ENCODE assay signal across 24 cellular contexts in genomic region chr11:86265194-86265593, GRCh38. TPM values are rescaled to one million over a fixed set of nuclear protein-coding genes. Genes with fewer than 3 reads are reported as not detected.
DNase-seq lines count a peak whose midpoint lies in the region; ATAC-seq, FAIRE-seq and TF ChIP-seq lines count a peak whose summit lies in the region.
"Had no signal": no experiment of that assay in that cellular context is flagged by ENCODE, and none has a peak within 500 bp of the region (broad histone marks: within the 10 kb centered on the region; RNA-seq: fewer than 3 reads in every experiment).

No MANE protein-coding gene starts in this region.

- SMC1A ChIA-PET in GM12878 (lab: Charles Lee; ENCODE audit: uncharacterized antibody, unreplicated experiment): interaction anchor here (0.5 to 2.1 kb wide), 12 partner anchors 12 to 259 kb away, joined by 3 to 9 read pairs (median 3); partner anchors contain the start of gene EED

- BruUV-seq in GM12878 (replicated peaks; lab: Mats Ljungman, UMichigan): no TSS peak

- POLR2A ChIA-PET in activated CD4-positive, alpha-beta T cell treated with anti-CD3 and anti-CD28 coated beads for 36 hours (lab: Charles Lee): no interaction called here
- POLR2A ChIA-PET in GM12878 (lab: Charles Lee): no interaction called here

- CTCF ChIA-PET in activated CD4-positive, alpha-beta T cell treated with anti-CD3 and anti-CD28 coated beads for 36 hours (lab: Charles Lee): interaction anchor here (0.7 to 1.6 kb wide), 2 partner anchors 10 to 71 kb away, joined by 3 to 4 read pairs; no protein-coding TSS in a partner anchor
- CTCF ChIA-PET in GM12878 (lab: Yijun Ruan, JAX): interaction anchor here (1.0 to 1.2 kb wide), 3 partner anchors 10 to 47 kb away, joined by 3 read pairs; no protein-coding TSS in a partner anchor

- H2AFZ ChIP-seq in GM12878 (ENCODE audit: control insufficient read depth, low read depth, low read length): no peak overlapping the region
- H2AFZ ChIP-seq: GM23338 had no signal

- in situ Hi-C loops in GM12878 (cut with MboI): no loop called here

- peaks cover 61% of the 10 kb centered on the region for H3K36me3 Mint-ChIP-seq in activated CD4-positive, alpha-beta T cell treated with anti-CD3 and anti-CD28 coated beads for 36 hours (ENCODE audit: low read depth)
- H3K36me3 Mint-ChIP-seq in activated T-cell treated with anti-CD3 and anti-CD28 coated beads, Interleukin-2, amount 50 U/mL, for 24 hours (ENCODE audit: low read depth): peaks cover 94% of the 10 kb centered on the region

- no peaks in the 10 kb centered on the region for H3K9me3 Mint-ChIP-seq in activated CD4-positive, alpha-beta T cell treated with anti-CD3 and anti-CD28 coated beads for 36 hours (ENCODE audit: low read depth)
- no peaks in the 10 kb centered on the region for H3K9me3 Mint-ChIP-seq in activated T-cell treated with anti-CD3 and anti-CD28 coated beads, Interleukin-2, amount 50 U/mL, for 24 hours
- H3K9me3 Mint-ChIP-seq: CD8-positive, alpha-beta T cell; GM23338; H9 had no signal

- H3K9ac ChIP-seq in GM12878 (ENCODE audit: control insufficient read depth, insufficient read depth, low read length): no peak overlapping the region
- H3K9ac ChIP-seq: BLaER1 had no signal

- no peak overlapping the region for H3K27ac Mint-ChIP-seq in activated CD4-positive, alpha-beta T cell treated with anti-CD3 and anti-CD28 coated beads for 36 hours
- H3K27ac Mint-ChIP-seq in activated T-cell treated with anti-CD3 and anti-CD28 coated beads, Interleukin-2, amount 50 U/mL, for 24 hours: peak overlapping the region; percentile 27
- H3K27ac Mint-ChIP-seq: B cell; CD4-positive, CD25-positive, alpha-beta regulatory T cell; CD8-positive, alpha-beta T cell; GM23338; H9 had no signal

- H3K36me3 ChIP-seq in GM12878 (ENCODE audit: control insufficient read depth in 2 of 2, insufficient read depth in 2 of 2, low read length in 1 of 2): peaks cover 9 to 28% of the 10 kb centered on the region in 2 experiments

- no peak for TF ChIP-seq POLR2A in GM12878 (IDR thresholded peaks at IDR 0.05; ENCODE audit: low read depth, low read length)

- no peaks in the 10 kb centered on the region for H4K20me1 ChIP-seq in GM12878 (ENCODE audit: control insufficient read depth, insufficient read depth)
- H4K20me1 ChIP-seq: BLaER1 had no signal

- H3K9me3 ChIP-seq in GM12878 (replicated peaks; ENCODE audit: control insufficient read depth, insufficient read depth, low read length): peaks cover 2% of the 10 kb centered on the region; the same call in 1 of the 3 replicates
- no peaks in the 10 kb centered on the region for H3K9me3 ChIP-seq in right cardiac atrium (ENCODE audit: control insufficient read depth, low read length)
- H3K9me3 ChIP-seq: Caco-2 had no signal

- no peaks in the 10 kb centered on the region for H3K4me1 ChIP-seq in GM12878 (ENCODE audit: control insufficient read depth, insufficient read depth, low read length)
- H3K4me1 ChIP-seq in right cardiac atrium (ENCODE audit: control insufficient read depth, insufficient read depth, low read length): no peaks in the 10 kb centered on the region
- H3K4me1 ChIP-seq: BLaER1, Caco-2 had no signal

- H3K27me3 ChIP-seq in GM12878 (replicated peaks in 1 of 2; ENCODE audit: control insufficient read depth in 2 of 2, insufficient read depth in 2 of 2, low read length in 1 of 2) (no peaks in the 10 kb centered on the region), right cardiac atrium (ENCODE audit: control insufficient read depth, insufficient read depth) (no peaks in the 10 kb centered on the region)
- H3K27me3 ChIP-seq: BLaER1 had no signal

- H3K4me2 ChIP-seq in GM12878 (ENCODE audit: control insufficient read depth, insufficient read depth): no peak overlapping the region
- H3K4me2 ChIP-seq: BLaER1, GM23338 had no signal

- no peak overlapping the region for H3K4me3 Mint-ChIP-seq in activated CD4-positive, alpha-beta T cell treated with anti-CD3 and anti-CD28 coated beads for 36 hours
- no peak overlapping the region for H3K4me3 Mint-ChIP-seq in activated T-cell treated with anti-CD3 and anti-CD28 coated beads, Interleukin-2, amount 50 U/mL, for 24 hours
- H3K4me3 Mint-ChIP-seq: B cell; CD4-positive, CD25-positive, alpha-beta regulatory T cell; CD8-positive, alpha-beta T cell; GM23338; H9 had no signal

- FAIRE-seq in D721Med (lab: Jason Lieb, UNC): peak; percentile 21
- FAIRE-seq in GM12878 (lab: Jason Lieb, UNC): no peak
- FAIRE-seq: GM12891, GM18507 had no signal

- TF ChIP-seq EP300 in GM12878 (IDR thresholded peaks at IDR 0.05; ENCODE audit: borderline replicate concordance in 1 of 2, control insufficient read depth in 1 of 2, low read depth in 2 of 2, low read length in 2 of 2): no peak

- no peak for TF ChIP-seq RAD21 in GM12878 (IDR thresholded peaks at IDR 0.05; ENCODE audit: insufficient read depth, low read depth, low read length)

- H3K27ac ChIP-seq in GM12878 (ENCODE audit: control insufficient read depth, insufficient read depth) (no peak overlapping the region), right cardiac atrium (ENCODE audit: low read length) (no peak overlapping the region)
- H3K27ac ChIP-seq: 22Rv1, BLaER1, C4-2B had no signal

- no peak for DNase-seq in activated CD4-positive, alpha-beta T cell treated with anti-CD3 and anti-CD28 coated beads for 36 hours
- DNase-seq in activated CD4-positive, alpha-beta T cell treated with anti-CD3 and anti-CD28 coated beads for 4 hours: no peak
- DNase-seq in activated T-cell treated with anti-CD3 and anti-CD28 coated beads, Interleukin-2, amount 50 U/mL, for 24 hours: no peak
- no peak for DNase-seq in activated T-cell treated with anti-CD3 and anti-CD28 coated beads, Interleukin-2, amount 50 U/mL, for 48 hours
- DNase-seq in D721Med (ENCODE audit: insufficient read length, low spot score) (no peak), GM12878 (ENCODE audit: low read depth, low spot score) (no peak), right cardiac atrium (no peak), cardiac septum (ENCODE audit: low spot score) (no peak)
- DNase-seq: Caco-2; CD4-positive, CD25-positive, alpha-beta regulatory T cell; CD8-positive, alpha-beta T cell; DMS 273 treated with DMSO at 0.1 percent for 48 hours; DMS79; EL; GDM1; H9 had no signal

- no peak overlapping the region for H3K4me3 ChIP-seq in GM12878
- no peak overlapping the region for H3K4me3 ChIP-seq in right cardiac atrium (ENCODE audit: low read length)
- H3K4me3 ChIP-seq: BLaER1, GM23338 had no signal

- H3K4me1 Mint-ChIP-seq in activated CD4-positive, alpha-beta T cell treated with anti-CD3 and anti-CD28 coated beads for 36 hours: peaks cover 39% of the 10 kb centered on the region
- peaks cover 54% of the 10 kb centered on the region for H3K4me1 Mint-ChIP-seq in activated T-cell treated with anti-CD3 and anti-CD28 coated beads, Interleukin-2, amount 50 U/mL, for 24 hours (ENCODE audit: low read depth)
- H3K4me1 Mint-ChIP-seq: GM23338, H9 had no signal

- TF ChIP-seq CTCF in D721Med (IDR thresholded peaks at IDR 0.05; ENCODE audit: insufficient read depth, missing control alignments) (no peak), GM12878 (IDR thresholded peaks at IDR 0.05 in 2 of 3, conservative IDR thresholded peaks at IDR 0.05 in 1 of 3; ENCODE audit: control insufficient read depth in 2 of 3, extremely low read depth in 1 of 3, insufficient read depth in 1 of 3, low read depth in 3 of 3, low read length in 3 of 3) (no peak)

- intact Hi-C loops in activated CD4-positive, alpha-beta T cell treated with anti-CD3 and anti-CD28 coated beads for 36 hours (cut with DNase I, micrococcal nuclease): no loop called here
- intact Hi-C loops in GM12878 (cut with micrococcal nuclease; ENCODE audit: unreplicated experiment): no loop called here
- intact Hi-C loops in right cardiac atrium (cut with DNase I): no loop called here
- intact Hi-C loops in cardiac septum (cut with DNase I): no loop called here

- ATAC-seq in activated CD4-positive, alpha-beta T cell treated with anti-CD3 and anti-CD28 coated beads for 36 hours: peak; percentile 50
- ATAC-seq in GM12878: peak; percentile 27; the same call in 2 of the 3 replicates
- no peak for ATAC-seq in right cardiac atrium
- ATAC-seq: CD8-positive, alpha-beta T cell; GM23338; HCT116 had no signal

- peaks cover 15% of the 10 kb centered on the region for H3K79me2 ChIP-seq in GM12878 (ENCODE audit: control insufficient read depth, insufficient read depth, low read length)

- RAD21 ChIA-PET in GM12878 (lab: Charles Lee; ENCODE audit: unreplicated experiment): interaction anchor here (2.0 kb wide), 1 partner anchor 27 kb away, joined by 7 read pairs; no protein-coding TSS in a partner anchor

- H3K27me3 Mint-ChIP-seq in activated CD4-positive, alpha-beta T cell treated with anti-CD3 and anti-CD28 coated beads for 36 hours: no peaks in the 10 kb centered on the region
- no peaks in the 10 kb centered on the region for H3K27me3 Mint-ChIP-seq in activated T-cell treated with anti-CD3 and anti-CD28 coated beads, Interleukin-2, amount 50 U/mL, for 24 hours
- H3K27me3 Mint-ChIP-seq: B cell; CD4-positive, CD25-positive, alpha-beta regulatory T cell had no signal

RNA-seq across cellular contexts. Expression of gene EED, which starts 20.6 kb away (rescaled TPM):
- 100 to 1,000 TPM in 1 of 2 experiments, 10 to 100 TPM in 1; 90.3 to 127 TPM for total RNA-seq in activated CD4-positive, alpha-beta T cell treated with anti-CD3 and anti-CD28 coated beads for 36 hours
- total RNA-seq in GM12878 (2013; cell fraction: nucleolus; rRNA removed): 146 and 159 TPM in 2 replicates
- total RNA-seq in GM12878 (2014; rRNA removed) (41.5 and 53.4 TPM in 2 replicates), GM12878 (2014; rRNA removed; fragmentation: Illumina TruSeq; extraction: Trizol) (58.8 and 60.4 TPM in 2 replicates), GM12878 (2021) (46.3 and 53.1 TPM in 2 replicates), right cardiac atrium (10 to 100 TPM; 13.0 to 16.9 (median 14.8) TPM), cardiac septum (12.0 TPM)
- polyA plus RNA-seq in GM12878 (2011; ENCODE audit: low read depth): 39.3 TPM
- polyA plus RNA-seq in GM12878 (2011; rRNA removed) (85.6 and 113 TPM in 2 replicates), GM12878 (2014; fragmentation: Illumina TruSeq; extraction: Trizol) (51.1 and 61.8 TPM in 2 replicates), GM12878 (2014; fragmentation: Nextera tagmentation; extraction: Ambion mirVana) (100 to 1,000 TPM; 101 to 140 TPM), GM12878 (2014; rRNA removed) (41.4 and 49.5 TPM in 2 replicates), GM12878 (2016; fragmentation: Nextera tagmentation; extraction: Ambion mirVana) (100 to 1,000 TPM in 1 of 2 experiments, 10 to 100 TPM in 1; 95.1 to 105 TPM), right cardiac atrium (13.0 TPM)
- polyA plus RNA-seq in GM12878 (2011; cell fraction: cytosol; rRNA removed): 25.9 and 27.1 TPM in 2 replicates
- 50.5 and 65.2 TPM in 2 replicates for polyA plus RNA-seq in GM12878 (2011; cell fraction: nucleus; rRNA removed)
- 57.2 and 62.0 TPM in 2 replicates for polyA plus RNA-seq in GM12878 (2012)
- polyA minus RNA-seq in GM12878 (2011; rRNA and poly(A)+ RNA removed): 34.6 and 51.6 TPM in 2 replicates
- 17.0 and 27.9 TPM in 2 replicates for polyA minus RNA-seq in GM12878 (2011; cell fraction: cytosol; rRNA and poly(A)+ RNA removed)
- 42.0 and 76.3 TPM in 2 replicates for polyA minus RNA-seq in GM12878 (2011; cell fraction: nucleus; rRNA and poly(A)+ RNA removed)

RNA-seq across cellular contexts. Expression of gene HIKESHI, which starts 36.8 kb away (rescaled TPM):
- total RNA-seq in activated CD4-positive, alpha-beta T cell treated with anti-CD3 and anti-CD28 coated beads for 36 hours: 10 to 100 TPM; 50.2 to 51.3 TPM
- total RNA-seq in GM12878 (2013; cell fraction: nucleolus; rRNA removed): 41.9 and 43.2 TPM in 2 replicates
- total RNA-seq in GM12878 (2014; rRNA removed) (57.9 and 70.5 TPM in 2 replicates), GM12878 (2014; rRNA removed; fragmentation: Illumina TruSeq; extraction: Trizol) (53.3 and 54.0 TPM in 2 replicates), GM12878 (2021) (42.3 and 43.1 TPM in 2 replicates), right cardiac atrium (10 to 100 TPM; 43.7 to 47.7 (median 44.3) TPM), cardiac septum (37.4 TPM)
- 40.1 TPM for polyA plus RNA-seq in GM12878 (2011; ENCODE audit: low read depth)
- polyA plus RNA-seq in GM12878 (2011; rRNA removed) (113 and 124 TPM in 2 replicates), GM12878 (2014; fragmentation: Illumina TruSeq; extraction: Trizol) (50.0 and 67.1 TPM in 2 replicates), GM12878 (2014; fragmentation: Nextera tagmentation; extraction: Ambion mirVana) (100 to 1,000 TPM; 156 to 228 TPM), GM12878 (2014; rRNA removed) (42.3 and 56.9 TPM in 2 replicates), GM12878 (2016; fragmentation: Nextera tagmentation; extraction: Ambion mirVana) (100 to 1,000 TPM; 116 to 119 TPM), right cardiac atrium (54.8 TPM)
- 53.5 and 55.5 TPM in 2 replicates for polyA plus RNA-seq in GM12878 (2011; cell fraction: cytosol; rRNA removed)
- 42.7 and 70.1 TPM in 2 replicates for polyA plus RNA-seq in GM12878 (2011; cell fraction: nucleus; rRNA removed)
- polyA plus RNA-seq in GM12878 (2012): 40.0 and 49.7 TPM in 2 replicates
- polyA minus RNA-seq in GM12878 (2011; rRNA and poly(A)+ RNA removed): 48.2 and 53.0 TPM in 2 replicates
- 11.2 and 15.4 TPM in 2 replicates for polyA minus RNA-seq in GM12878 (2011; cell fraction: cytosol; rRNA and poly(A)+ RNA removed)
- 10.8 and 15.4 TPM in 2 replicates for polyA minus RNA-seq in GM12878 (2011; cell fraction: nucleus; rRNA and poly(A)+ RNA removed)

Comparison
In these comparisons a context has a peak if more than half of its experiments do, and no peak if none do; other contexts are left out.
1. ATAC-seq: peak in activated CD4-positive, alpha-beta T cell treated with anti-CD3 and anti-CD28 coated beads for 36 hours (single experiment) and GM12878 (single experiment); none in right cardiac atrium (0 of 2).